ENCODE assay signal across 8 cellular contexts in genomic region chr9:20684865-20685696, GRCh38. TPM values are rescaled to one million over a fixed set of nuclear protein-coding genes. Genes with fewer than 3 reads are reported as not detected.
A peak's percentile ranks its signal among the peaks of the same experiment; 100 is the strongest.
DNase-seq lines count a peak whose midpoint lies in the region; ATAC-seq and TF ChIP-seq lines count a peak whose summit lies in the region.

No MANE protein-coding gene starts in this region.

- H3K9me3 ChIP-seq in HCT116 (ENCODE audit: control insufficient read depth in 1 of 2, insufficient read depth in 1 of 2, low read depth in 1 of 2, low read length in 2 of 2): no peaks in the 10 kb centered on the region

- H3K36me3 Mint-ChIP-seq in activated CD8-positive, alpha-beta T cell treated with anti-CD3 and anti-CD28 coated beads for 36 hours (ENCODE audit: low read depth): no peaks in the 10 kb centered on the region

- peaks cover 18% of the 10 kb centered on the region for H3K4me1 Mint-ChIP-seq in activated CD8-positive, alpha-beta T cell treated with anti-CD3 and anti-CD28 coated beads for 36 hours (ENCODE audit: low read depth)

- POLR2A ChIA-PET in BJ (lab: Charles Lee): no interaction called here
- POLR2A ChIA-PET in HCT116 (lab: Charles Lee): interaction anchor here (1.3 to 1.9 kb wide), 6 partner anchors 9 to 61 kb away, joined by 4 to 12 read pairs (median 6); no protein-coding TSS in a partner anchor
- POLR2A ChIA-PET in activated CD8-positive, alpha-beta T cell treated with anti-CD3 and anti-CD28 coated beads for 36 hours (lab: Charles Lee): interaction anchor here (0.6 to 2.4 kb wide), 12 partner anchors 12 to 476 kb away, joined by 3 to 19 read pairs (median 4); partner anchors contain the start of gene MLLT3

- H3K9me2 ChIP-seq in HCT116 (ENCODE audit: insufficient read depth): no peaks in the 10 kb centered on the region

- peak overlapping the region; percentile 86 for H3K4me2 ChIP-seq in HCT116 (ENCODE audit: low read length)

- intact Hi-C loops in HCT116 (cut with micrococcal nuclease): loop anchor here (2.0 kb wide), 1 partner anchor 60 kb away; no protein-coding TSS in a partner anchor
- intact Hi-C loops in activated CD8-positive, alpha-beta T cell treated with anti-CD3 and anti-CD28 coated beads for 36 hours (cut with micrococcal nuclease): loop anchor here (5.0 kb wide), 1 partner anchor 63 kb away; the partner anchor contains the start of gene MLLT3

- TF ChIP-seq POLR2A in HCT116 (IDR thresholded peaks at IDR 0.05; ENCODE audit: borderline replicate concordance, extremely low read depth, insufficient read depth, insufficient read length): no peak

- H3K36me3 ChIP-seq in BJ (ENCODE audit: control insufficient read depth, insufficient read depth, low read length): no peaks in the 10 kb centered on the region
- H3K36me3 ChIP-seq in HCT116 (ENCODE audit: control insufficient read depth in 1 of 2, insufficient read depth in 2 of 2, low read length in 2 of 2): no peaks in the 10 kb centered on the region

- H3K9ac ChIP-seq in HCT116 (ENCODE audit: low read length): peak overlapping the region; percentile 90

- ATAC-seq in HCT116 (no peak), HG03521 (IDR thresholded peaks at IDR 0.05; ENCODE audit: unreplicated experiment) (no peak)
- no peak for ATAC-seq in activated CD8-positive, alpha-beta T cell treated with anti-CD3 and anti-CD28 coated beads for 36 hours

- RAD21 ChIA-PET in HCT116 (lab: Charles Lee; ENCODE audit: low non-redundant PET in 1 of 2, low total read pairs in 2 of 2, uncharacterized antibody in 2 of 2, unreplicated experiment in 2 of 2): no interaction called here

- peaks cover 58% of the 10 kb centered on the region for H3K79me2 ChIP-seq in HCT116 (ENCODE audit: insufficient read depth, low read length)

- H3K4me3 Mint-ChIP-seq in activated CD8-positive, alpha-beta T cell treated with anti-CD3 and anti-CD28 coated beads for 36 hours: peak overlapping the region; percentile 92

- CTCF ChIA-PET in BJ (lab: Yijun Ruan, JAX) (interaction anchor here (0.9 to 2.4 kb wide), 2 partner anchors 18 to 60 kb away, joined by 3 to 15 read pairs; no protein-coding TSS in a partner anchor), HCT116 (lab: Charles Lee) (no interaction called here)
- CTCF ChIA-PET in activated CD8-positive, alpha-beta T cell treated with anti-CD3 and anti-CD28 coated beads for 36 hours (lab: Charles Lee): interaction anchor here (1.0 to 2.1 kb wide), 6 partner anchors 9 to 328 kb away, joined by 3 to 16 read pairs (median 4); partner anchors contain the start of gene MLLT3

- H3K9me3 Mint-ChIP-seq in activated CD8-positive, alpha-beta T cell treated with anti-CD3 and anti-CD28 coated beads for 36 hours: no peaks in the 10 kb centered on the region

- H2AFZ ChIP-seq in HCT116 (ENCODE audit: low read depth, low read length, poor library complexity, severe bottlenecking): peak overlapping the region; percentile 8

- BruUV-seq in HCT116 (replicated peaks; lab: Mats Ljungman, UMichigan): TSS peak; percentile 71

- no peak for TF ChIP-seq RAD21 in HCT116 (IDR thresholded peaks at IDR 0.05; ENCODE audit: low read depth)

- H3K27me3 ChIP-seq in BJ (ENCODE audit: control insufficient read depth, insufficient read depth, low read length) (no peaks in the 10 kb centered on the region), HCT116 (ENCODE audit: insufficient read depth, low read length) (no peaks in the 10 kb centered on the region)

- H4K20me1 ChIP-seq in HCT116 (ENCODE audit: insufficient read depth): no peaks in the 10 kb centered on the region

- H3K4me1 ChIP-seq in HCT116 (ENCODE audit: control insufficient read depth in 1 of 2, insufficient read depth in 2 of 2, low read length in 2 of 2): peaks cover 12 to 22% of the 10 kb centered on the region in 2 experiments

- H3K27me3 Mint-ChIP-seq in activated CD8-positive, alpha-beta T cell treated with anti-CD3 and anti-CD28 coated beads for 36 hours: no peaks in the 10 kb centered on the region

- peak overlapping the region; percentile 81 for H3K27ac Mint-ChIP-seq in activated CD8-positive, alpha-beta T cell treated with anti-CD3 and anti-CD28 coated beads for 36 hours

- TF ChIP-seq CTCF in BJ (IDR thresholded peaks at IDR 0.05; ENCODE audit: insufficient read depth, low read depth, low read length) (no peak), HCT116 (IDR thresholded peaks at IDR 0.05 in 2 of 3, conservative IDR thresholded peaks at IDR 0.05 in 1 of 3; ENCODE audit: borderline replicate concordance in 1 of 3, insufficient read depth in 1 of 3, low read depth in 2 of 3, low read length in 2 of 3) (no peak)
- TF ChIP-seq CTCF in activated CD8-positive, alpha-beta T cell treated with anti-CD3 and anti-CD28 coated beads for 36 hours (IDR thresholded peaks at IDR 0.05): no peak

- H3K4me3 ChIP-seq in BJ (ENCODE audit: low read depth, low read length) (peak overlapping the region; percentile 79), HCT116 (replicated peaks in 1 of 2; ENCODE audit: low read depth in 1 of 2, low read length in 2 of 2) (peak overlapping the region; percentile 68 to 87), skin epidermis (peak overlapping the region; percentile 53 to 98 (median 84))

- DNase-seq in BJ (ENCODE audit: low read depth) (peak; percentile 25), HCT116 (ENCODE audit: low read depth, low spot score) (no peak), hepatic stellate cell (ENCODE audit: low spot score) (peak; percentile 51), SW 1271 (lab: John Stamatoyannopoulos, UW) (no peak), GM19240 (ENCODE audit: insufficient read length, low spot score) (no peak)
- DNase-seq in activated CD8-positive, alpha-beta T cell treated with anti-CD3 and anti-CD28 coated beads for 36 hours: no peak

- H3K27ac ChIP-seq in HCT116 (ENCODE audit: low read depth, low read length) (peak overlapping the region; percentile 79), skin epidermis (peak overlapping the region in 20 of 21 experiments; percentile 73 to 98 (median 91))

TF ChIP-seq in HCT116, 20 proteins besides CTCF, POLR2A, EP300 and RAD21:
- no peak for TF ChIP-seq ZNF274 (IDR thresholded peaks at IDR 0.05; ENCODE audit: low read depth, low read length)
- TF ChIP-seq JUND (IDR thresholded peaks at IDR 0.05): 0 out of 2 replicates have a peak, but pooled peaks have one; percentile 13
- TF ChIP-seq POLR2AphosphoS5 (IDR thresholded peaks at IDR 0.05; ENCODE audit: low read depth, low read length): no peak
- TF ChIP-seq SIN3A (IDR thresholded peaks at IDR 0.05; ENCODE audit: low read depth): peak; percentile 21; the same call in 1 of the 2 replicates
- no peak for TF ChIP-seq ZBTB33 (IDR thresholded peaks at IDR 0.05; ENCODE audit: extremely low read depth, insufficient replicate concordance, low read length)
- TF ChIP-seq FOSL1 (IDR thresholded peaks at IDR 0.05; ENCODE audit: low read depth): no peak
- TF ChIP-seq CEBPB (IDR thresholded peaks at IDR 0.05; ENCODE audit: low read depth): no peak
- TF ChIP-seq CBX3 (IDR thresholded peaks at IDR 0.05; ENCODE audit: low read depth): no peak
- TF ChIP-seq, protein P1, sequence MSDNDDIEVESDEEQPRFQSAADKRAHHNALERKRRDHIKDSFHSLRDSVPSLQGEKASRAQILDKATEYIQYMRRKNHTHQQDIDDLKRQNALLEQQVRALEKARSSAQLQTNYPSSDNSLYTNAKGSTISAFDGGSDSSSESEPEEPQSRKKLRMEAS (IDR thresholded peaks at IDR 0.05): no peak
- no peak for TF ChIP-seq ZFX (IDR thresholded peaks at IDR 0.05)
- no peak; the same call in 1 of the 2 replicates for TF ChIP-seq SP1 (IDR thresholded peaks at IDR 0.05; ENCODE audit: low read depth)
- TF ChIP-seq TCF7L2 (IDR thresholded peaks at IDR 0.05; ENCODE audit: borderline replicate concordance, extremely low read depth, insufficient read depth, insufficient read length): no peak
- TF ChIP-seq SRF (IDR thresholded peaks at IDR 0.05; ENCODE audit: low read depth): no peak
- no peak for TF ChIP-seq EZH2phosphoT487 (IDR thresholded peaks at IDR 0.05; ENCODE audit: borderline replicate concordance)
- TF ChIP-seq, protein P2, sequence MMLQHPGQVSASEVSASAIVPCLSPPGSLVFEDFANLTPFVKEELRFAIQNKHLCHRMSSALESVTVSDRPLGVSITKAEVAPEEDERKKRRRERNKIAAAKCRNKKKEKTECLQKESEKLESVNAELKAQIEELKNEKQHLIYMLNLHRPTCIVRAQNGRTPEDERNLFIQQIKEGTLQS (IDR thresholded peaks at IDR 0.05): no peak

RNA-seq across cellular contexts. Expression of gene FOCAD, which starts 1.0 kb away (rescaled TPM):
- polyA plus RNA-seq in BJ (2011; rRNA removed): 32.9 and 42.1 TPM in 2 replicates
- 40.4 and 61.3 TPM in 2 replicates for polyA minus RNA-seq in BJ (2011; rRNA and poly(A)+ RNA removed)
- 40.7 TPM for total RNA-seq in HCT116 (2021; ENCODE audit: unreplicated experiment)
- polyA plus RNA-seq in HCT116 (2012): 21.6 and 21.7 TPM in 2 replicates
- 10 to 100 TPM; 37.3 to 42.8 TPM for total RNA-seq in activated CD8-positive, alpha-beta T cell treated with anti-CD3 and anti-CD28 coated beads for 36 hours

Comparison
In these comparisons a context has a peak if more than half of its experiments do, and no peak if none do; other contexts are left out.
1. DNase-seq: peak in BJ (single experiment) and hepatic stellate cell (single experiment); none in HCT116 (single experiment), activated CD8-positive, alpha-beta T cell treated with anti-CD3 and anti-CD28 coated beads for 36 hours (single experiment), SW 1271 (0 of 2) and GM19240 (single experiment).
2. Peak in every context shown above with its lines, with median percentiles within 50 percentile points of each other: H3K4me3 ChIP-seq.